In the genomic region with DNA sequence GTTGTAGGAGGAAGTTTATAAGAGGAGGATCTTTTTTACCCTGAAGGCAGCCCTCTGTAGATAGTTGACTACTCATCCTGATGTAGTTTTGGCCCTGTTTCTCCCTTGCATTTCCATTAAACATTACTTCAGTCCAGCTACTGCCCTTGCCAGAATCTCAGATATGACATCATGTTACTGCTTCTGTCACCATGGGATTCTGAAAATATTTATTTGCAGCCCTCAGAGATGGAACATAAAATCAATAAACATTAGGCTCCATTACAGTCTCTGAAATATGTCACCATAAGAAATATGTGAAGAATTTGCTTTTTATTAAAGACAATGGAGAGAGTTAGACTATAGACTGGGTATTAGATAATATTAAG, we compare ENCODE assay signal across 25 cellular contexts.
DNase-seq lines count a peak whose midpoint lies in the region; ATAC-seq, FAIRE-seq and TF ChIP-seq lines count a peak whose summit lies in the region.
"Had no signal": no experiment of that assay in that cellular context is flagged by ENCODE, and none has a peak within 500 bp of the region (broad histone marks: within the 10 kb centered on the region; RNA-seq: fewer than 3 reads in every experiment).

No MANE protein-coding gene starts in this region.

- TF ChIP-seq POLR2A in HepG2 (IDR thresholded peaks at IDR 0.05; ENCODE audit: insufficient read depth in 1 of 2, low read depth in 2 of 2, low read length in 2 of 2) = no peak
- no peak for TF ChIP-seq POLR2A in right lobe of liver (IDR thresholded peaks at IDR 0.05)

- H3K4me3 ChIP-seq in HepG2 (replicated peaks in 1 of 3; ENCODE audit: insufficient read depth in 1 of 3, low read depth in 2 of 3, low read length in 3 of 3) = no peak overlapping the region
- no peak overlapping the region for H3K4me3 ChIP-seq in right lobe of liver
- H3K4me3 ChIP-seq in choroid plexus epithelial cell (ENCODE audit: low read depth, low read length) = no peak overlapping the region
- H3K4me3 ChIP-seq in hepatocyte = no peak overlapping the region
- H3K4me3 ChIP-seq: HAP-1, sigmoid colon had no signal

- in situ Hi-C loops in HepG2 (cut with HindIII; ENCODE audit: extremely low pct_ligation_motif_present, low pct_unique_long_range_greater_than_20kb) = no loop called here

- H3K27me3 ChIP-seq in HepG2 (ENCODE audit: control insufficient read depth in 1 of 2, insufficient read depth in 2 of 2, low read length in 2 of 2) (no peaks in the 10 kb centered on the region), right lobe of liver (no peaks in the 10 kb centered on the region), hepatocyte (no peaks in the 10 kb centered on the region)
- H3K27me3 ChIP-seq: sigmoid colon had no signal

- no peak for TF ChIP-seq RAD21 in HepG2 (CRISPR knock-in tag; IDR thresholded peaks at IDR 0.05)

- H4K20me1 ChIP-seq in HepG2 (ENCODE audit: insufficient read depth, low read length) (no peaks in the 10 kb centered on the region), hepatocyte (ENCODE audit: insufficient read depth, poor library complexity, severe bottlenecking) (no peaks in the 10 kb centered on the region)

- POLR2A ChIA-PET in HepG2 (lab: Yijun Ruan, JAX) = no interaction called here

- no TSS peak for BruUV-seq in HepG2 (replicated peaks; lab: Mats Ljungman, UMichigan)

- intact Hi-C loops in HepG2 (cut with micrococcal nuclease; ENCODE audit: unreplicated experiment) = no loop called here
- intact Hi-C loops in right lobe of liver (cut with DNase I) = no loop called here

- H3K9ac ChIP-seq in HepG2 (ENCODE audit: insufficient read depth, low read depth, low read length) = no peak overlapping the region

- ATAC-seq in HepG2 (no peak), right lobe of liver (no peak)
- no peak for ATAC-seq in activated naive CD4-positive, alpha-beta T cell treated with anti-CD3 and anti-CD28 coated beads, Interleukin-2, amount 50 U/mL, for 72 hours
- ATAC-seq: activated CD4-positive, CD25-positive, alpha-beta regulatory T cell treated with anti-CD3 and anti-CD28 coated beads, Interleukin-2, amount 50 U/mL, for 24 hours; naive thymus-derived CD8-positive, alpha-beta T cell had no signal

- no peak overlapping the region for H2AFZ ChIP-seq in HepG2 (ENCODE audit: low read length)
- H2AFZ ChIP-seq in hepatocyte = no peak overlapping the region

- H3K4me2 ChIP-seq in HepG2 (ENCODE audit: low read depth, low read length) (no peak overlapping the region), hepatocyte (no peak overlapping the region)

- TF ChIP-seq EP300 in HepG2 (IDR thresholded peaks at IDR 0.05; ENCODE audit: low read depth in 2 of 2, low read length in 2 of 2) (no peak), HepG2 (CRISPR knock-in tag; IDR thresholded peaks at IDR 0.05; ENCODE audit: borderline replicate concordance) (no peak)

- no peak for TF ChIP-seq CTCF in HepG2 (CRISPR knock-in tag; IDR thresholded peaks at IDR 0.05)
- TF ChIP-seq CTCF in right lobe of liver (IDR thresholded peaks at IDR 0.05) = no peak
- no peak for TF ChIP-seq CTCF in choroid plexus epithelial cell (conservative IDR thresholded peaks at IDR 0.05; ENCODE audit: low read depth, low read length)
- TF ChIP-seq CTCF in hepatocyte (IDR thresholded peaks at IDR 0.05; ENCODE audit: poor library complexity) = no peak

- no peaks in the 10 kb centered on the region for H3K9me2 ChIP-seq in hepatocyte (replicated peaks; ENCODE audit: insufficient read depth)

- H3K79me2 ChIP-seq in HepG2 (ENCODE audit: insufficient read depth, low read length) (no peaks in the 10 kb centered on the region), hepatocyte (no peaks in the 10 kb centered on the region)

- H3K9me3 Mint-ChIP-seq in activated naive CD4-positive, alpha-beta T cell treated with anti-CD3 and anti-CD28 coated beads, Interleukin-2, amount 50 U/mL, for 72 hours = peaks cover 0 to 3% of the 10 kb centered on the region in 2 donors
- H3K9me3 Mint-ChIP-seq: naive thymus-derived CD8-positive, alpha-beta T cell had no signal

- H3K4me1 ChIP-seq in HepG2 (ENCODE audit: insufficient read depth, low read length) (no peaks in the 10 kb centered on the region), right lobe of liver (no peaks in the 10 kb centered on the region), hepatocyte (ENCODE audit: insufficient read depth) (no peaks in the 10 kb centered on the region)
- H3K4me1 ChIP-seq: HAP-1 had no signal

- H3K27ac ChIP-seq in HepG2 (ENCODE audit: extremely low read length, insufficient read depth, low read length) (no peak overlapping the region), right lobe of liver (no peak overlapping the region), hepatocyte (no peak overlapping the region)

- no peak for FAIRE-seq in HepG2 (lab: Jason Lieb, UNC)
- FAIRE-seq: D721Med, frontal cortex had no signal

- no peak overlapping the region for H3K27ac Mint-ChIP-seq in activated naive CD4-positive, alpha-beta T cell treated with anti-CD3 and anti-CD28 coated beads, Interleukin-2, amount 50 U/mL, for 72 hours
- H3K27ac Mint-ChIP-seq: memory B cell; naive thymus-derived CD8-positive, alpha-beta T cell had no signal

- DNase-seq in HepG2 (ENCODE audit: low spot score) (no peak), right lobe of liver (no peak), choroid plexus epithelial cell (ENCODE audit: low read depth) (peak; percentile 41), hepatic stellate cell (ENCODE audit: low spot score) (peak; percentile 12), dermis blood vessel endothelial cell (no peak), A172 (ENCODE audit: low spot score) (no peak), hepatocyte (ENCODE audit: low spot score) (no peak)
- no peak for DNase-seq in activated naive CD4-positive, alpha-beta T cell treated with anti-CD3 and anti-CD28 coated beads, Interleukin-2, amount 50 U/mL, for 72 hours (ENCODE audit: low spot score in 2 of 2)
- DNase-seq: ACHN; activated gamma-delta T cell treated with Interleukin-2 at 50 U/mL for 16 hours; activated T-cell treated with anti-CD3 and anti-CD28 coated beads, Interleukin-2, amount 50 U/mL, for 1 hour; amniotic stem cell; caudate nucleus; KG1; MV-4-11; naive thymus-derived CD8-positive, alpha-beta T cell; NCI-H1694; NCI-H2171 treated with DMSO at 0.1 percent for 48 hours; sigmoid colon; substantia nigra had no signal

- no peaks in the 10 kb centered on the region for H3K36me3 Mint-ChIP-seq in activated naive CD4-positive, alpha-beta T cell treated with anti-CD3 and anti-CD28 coated beads, Interleukin-2, amount 50 U/mL, for 72 hours
- H3K36me3 Mint-ChIP-seq: memory B cell; naive thymus-derived CD8-positive, alpha-beta T cell had no signal

- H3K9me3 ChIP-seq in HepG2 (ENCODE audit: low read length) (no peaks in the 10 kb centered on the region), right lobe of liver (no peaks in the 10 kb centered on the region), hepatocyte (ENCODE audit: low read depth) (no peaks in the 10 kb centered on the region)
- H3K9me3 ChIP-seq: HAP-1, sigmoid colon had no signal

- CTCF ChIA-PET in HepG2 (lab: Yijun Ruan, JAX; ENCODE audit: low intra/inter-chr PET ratio, low total read pairs) = no interaction called here

- no peaks in the 10 kb centered on the region for H3K36me3 ChIP-seq in HepG2 (replicated peaks in 1 of 2; ENCODE audit: control insufficient read depth in 1 of 2, insufficient read depth in 2 of 2, low read length in 2 of 2)
- H3K36me3 ChIP-seq in right lobe of liver = no peaks in the 10 kb centered on the region
- no peaks in the 10 kb centered on the region for H3K36me3 ChIP-seq in hepatocyte (replicated peaks; ENCODE audit: insufficient read depth, low read depth)
- H3K36me3 ChIP-seq: HAP-1, sigmoid colon had no signal

TF ChIP-seq in HepG2, 621 proteins besides CTCF, POLR2A, EP300 and RAD21:
- TF ChIP-seq U2AF1 (optimal IDR thresholded peaks at IDR 0.05; ENCODE audit: low read depth, low read length) = no peak
- TF ChIP-seq ATF7 (IDR thresholded peaks at IDR 0.05) = peak; percentile 36; the same call in 1 of the 2 replicates
- no peak for TF ChIP-seq ATF7 (CRISPR knock-in tag; IDR thresholded peaks at IDR 0.05)
TF ChIP-seq in HepG2: peak in this region for 1.

Comparison
In these comparisons a context has a peak if more than half of its experiments do, and no peak if none do; other contexts are left out.
1. DNase-seq: peak in choroid plexus epithelial cell (single experiment) and hepatic stellate cell (single experiment); none in HepG2 (single experiment), right lobe of liver (0 of 3), dermis blood vessel endothelial cell (single experiment), A172 (single experiment), hepatocyte (single experiment) and activated naive CD4-positive, alpha-beta T cell treated with anti-CD3 and anti-CD28 coated beads, Interleukin-2, amount 50 U/mL, for 72 hours (0 of 2).